Comparison of ENCODE assay signal across 8 cellular contexts in the genomic region with DNA sequence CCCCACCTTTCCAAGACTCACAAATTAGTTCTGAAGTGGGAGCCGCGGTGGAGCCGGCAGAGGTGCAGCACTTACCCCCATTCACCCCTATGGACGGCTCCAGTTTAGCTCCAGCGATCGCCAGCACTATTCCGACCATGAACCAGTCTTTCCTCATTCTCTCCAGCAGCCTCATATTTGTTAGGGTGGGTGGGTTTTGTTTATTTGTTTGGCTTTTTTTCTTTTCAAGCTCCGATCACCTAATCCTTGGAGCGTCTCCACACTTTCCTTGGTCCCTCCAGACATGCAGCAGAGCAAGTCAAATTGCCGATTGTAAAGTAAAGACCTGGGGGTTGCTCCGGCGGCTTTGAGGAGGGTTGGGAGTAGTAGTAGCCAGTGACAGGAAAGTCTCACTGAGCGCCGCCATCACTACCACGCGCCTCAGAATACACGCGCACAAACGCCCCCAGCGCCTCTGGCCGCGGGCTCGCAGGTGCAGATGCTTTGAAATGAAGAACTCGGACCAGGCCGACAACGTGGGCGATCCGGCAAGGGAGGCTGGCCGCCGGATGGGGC. TPM values are rescaled to one million over a fixed set of nuclear protein-coding genes. Genes with fewer than 3 reads are reported as not detected.
DNase-seq lines count a peak whose midpoint lies in the region; TF ChIP-seq lines count a peak whose summit lies in the region.

Gene SLC10A7, minus strand, starts transcription at position 398 of the 555 bp plus-strand sequence. Its CDS starts 223 bp downstream, at position 175.

- H3K4me1 ChIP-seq in adrenal gland (replicated peaks in 1 of 2) (peaks cover 12 to 19% of the 10 kb centered on the region in 2 donors), left ventricle myocardium inferior (peaks cover 41% of the 10 kb centered on the region), uterus (peaks cover 0 to 4% of the 10 kb centered on the region in 2 donors)

- peaks cover 3% of the 10 kb centered on the region for H3K4me1 Mint-ChIP-seq in progenitor cell of endocrine pancreas (ENCODE audit: low read depth)

- no peak within 1 kb of the TSS for H3K4me3 Mint-ChIP-seq in progenitor cell of endocrine pancreas (ENCODE audit: low read depth)

- H3K27me3 ChIP-seq in adrenal gland (no peaks in the 10 kb centered on the region), left ventricle myocardium inferior (ENCODE audit: low read depth) (no peaks in the 10 kb centered on the region), uterus (no peaks in the 10 kb centered on the region)

- no peak for DNase-seq in HFF-Myc (ENCODE audit: extremely low read depth, low read depth)
- DNase-seq in MV-4-11 (lab: John Stamatoyannopoulos, UW), result peak; percentile 47
- peak; percentile 5 to 60 for DNase-seq in SW 1271 (lab: John Stamatoyannopoulos, UW)
- peak; percentile 69 to 87 (median 77) for DNase-seq in adrenal gland
- peak; percentile 76 for DNase-seq in left ventricle myocardium inferior
- peak; percentile 47 for DNase-seq in progenitor cell of endocrine pancreas (ENCODE audit: low spot score, unreplicated experiment)
- DNase-seq in uterus, result peak; percentile 66 to 73

- H3K36me3 ChIP-seq in adrenal gland (replicated peaks in 1 of 2), result no peaks in the 10 kb centered on the region
- no peaks in the 10 kb centered on the region for H3K36me3 ChIP-seq in left ventricle myocardium inferior
- H3K36me3 ChIP-seq in uterus, result no peaks in the 10 kb centered on the region

- intact Hi-C loops in adrenal gland (cut with DNase I), result loop anchor here in 1 of 2 donors (10.0 kb wide), 1 partner anchor 177 kb away; no protein-coding TSS in a partner anchor
- intact Hi-C loops in left ventricle myocardium inferior (cut with micrococcal nuclease), result no loop called here
- intact Hi-C loops in uterus (cut with DNase I; ENCODE audit: low total_unique reads), result no loop called here

- no peaks in the 10 kb centered on the region for H3K9me3 Mint-ChIP-seq in progenitor cell of endocrine pancreas (ENCODE audit: low read depth)

- H3K4me3 ChIP-seq in HFF-Myc (replicated peaks; ENCODE audit: low read depth, low read length), result peak within 1 kb of the TSS; percentile 87
- peak within 1 kb of the TSS; percentile 64 to 90 (median 77) for H3K4me3 ChIP-seq in adrenal gland
- peak within 1 kb of the TSS; percentile 79 for H3K4me3 ChIP-seq in left ventricle myocardium inferior
- H3K4me3 ChIP-seq in uterus, result peak within 1 kb of the TSS; percentile 63 to 72

- no peak for TF ChIP-seq CTCF in HFF-Myc (IDR thresholded peaks at IDR 0.05; ENCODE audit: low read depth, low read length, missing control alignments)
- TF ChIP-seq CTCF in adrenal gland (IDR thresholded peaks at IDR 0.05), result no peak
- TF ChIP-seq CTCF in left ventricle myocardium inferior (IDR thresholded peaks at IDR 0.05; ENCODE audit: borderline replicate concordance), result no peak
- no peak for TF ChIP-seq CTCF in progenitor cell of endocrine pancreas (IDR thresholded peaks at IDR 0.05; ENCODE audit: unreplicated experiment)
- TF ChIP-seq CTCF in uterus (IDR thresholded peaks at IDR 0.05), result no peak

- TF ChIP-seq POLR2A in GM10847 (IDR thresholded peaks at IDR 0.05; ENCODE audit: extremely low read depth, insufficient read length) (peak; percentile 20), adrenal gland (IDR thresholded peaks at IDR 0.05) (no peak), uterus (IDR thresholded peaks at IDR 0.05) (no peak)

- H3K27me3 Mint-ChIP-seq in progenitor cell of endocrine pancreas, result no peaks in the 10 kb centered on the region

- H3K9me3 ChIP-seq in adrenal gland (replicated peaks in 1 of 3) (no peaks in the 10 kb centered on the region), left ventricle myocardium inferior (replicated peaks) (no peaks in the 10 kb centered on the region), uterus (no peaks in the 10 kb centered on the region)

- H3K36me3 Mint-ChIP-seq in progenitor cell of endocrine pancreas (ENCODE audit: insufficient read depth), result no peaks in the 10 kb centered on the region

- peak within 1 kb of the TSS; percentile 71 for H3K27ac Mint-ChIP-seq in progenitor cell of endocrine pancreas

- 0 to 1% (median 0%) methylated on average over 16 to 30 of the region's 30 CpGs for WGBS in adrenal gland, 4 donors

- H3K27ac ChIP-seq in adrenal gland (peak within 1 kb of the TSS; percentile 35 to 91 (median 71)), left ventricle myocardium inferior (replicated peaks) (peak within 1 kb of the TSS; percentile 84), uterus (peak within 1 kb of the TSS; percentile 82 to 83)

RNA-seq across cellular contexts. Expression of gene SLC10A7, which starts in this region (rescaled TPM):
- total RNA-seq in adrenal gland, result 10 to 100 TPM in 6 of 8 donors, 1 to 10 TPM in 2; 4.8 to 22.5 (median 13.0) TPM
- 10 to 100 TPM in 1 of 3 donors, 1 to 10 TPM in 2; 1.7 to 26.4 (median 2.1) TPM for polyA plus RNA-seq in adrenal gland
- 4.3 TPM for total RNA-seq in left ventricle myocardium inferior
- total RNA-seq in progenitor cell of endocrine pancreas, result 14.1 and 16.5 TPM in 2 replicates
- total RNA-seq in uterus, result 10 to 100 TPM in 3 of 4 donors, 1 to 10 TPM in 1; 7.4 to 34.5 (median 17.1) TPM
